Comparison of ENCODE assay signal across 8 cellular contexts in genomic region chr3:7781395-7781794, GRCh38.
"Had no signal": no experiment of that assay in that cellular context is flagged by ENCODE, and none has a peak within 500 bp of the region (broad histone marks: within the 10 kb centered on the region; RNA-seq: fewer than 3 reads in every experiment).

No MANE protein-coding gene starts in this region.

- DNase-seq: GDM1, GF-D8 had no signal

- FAIRE-seq: G401.6, GM12878, GM12891, GM12892, GM18507, GM19239 had no signal

- H3K4me3 ChIP-seq: GM12878 had no signal

- ATAC-seq: GM12878 had no signal
